20 cellular contexts compared by ENCODE assay signal in genomic region chr1:170351368-170351946, GRCh38.
"Had no signal": no experiment of that assay in that cellular context is flagged by ENCODE, and none has a peak within 500 bp of the region (broad histone marks: within the 10 kb centered on the region; RNA-seq: fewer than 3 reads in every experiment).

No MANE protein-coding gene starts in this region.

- H3K27ac ChIP-seq: esophagus squamous epithelium, sigmoid colon, stomach, testis, upper lobe of left lung, VCaP had no signal

- H3K36me3 ChIP-seq: esophagus squamous epithelium, heart left ventricle, sigmoid colon, stomach, upper lobe of left lung had no signal

- ATAC-seq: activated naive CD8-positive, alpha-beta T cell treated with anti-CD3 and anti-CD28 coated beads, Interleukin-2, amount 50 U/mL, for 24 hours; activated T-cell treated with anti-CD3 and anti-CD28 coated beads, Interleukin-2, amount 50 U/mL, for 4 hours; naive thymus-derived CD8-positive, alpha-beta T cell; stimulated activated effector memory CD8-positive, alpha-beta T cell treated with anti-CD3 and anti-CD28 coated beads, Interleukin-12 subunit alpha, Interleukin-12 subunit beta, amount 100 ng/mL, for 72 hours; T-helper 17 cell had no signal

- H3K4me1 ChIP-seq: sigmoid colon, stomach, upper lobe of left lung had no signal

- H3K4me3 ChIP-seq: esophagus squamous epithelium, heart left ventricle, sigmoid colon, stomach, testis, upper lobe of left lung had no signal

- DNase-seq: activated CD4-positive, alpha-beta T cell treated with anti-CD3 and anti-CD28 coated beads, Interleukin-2, amount 50 U/mL, for 1 hour; activated CD4-positive, CD25-positive, alpha-beta regulatory T cell treated with anti-CD3 and anti-CD28 coated beads, Interleukin-2, amount 50 U/mL, for 72 hours; activated CD8-positive, alpha-beta memory T cell treated with anti-CD3 and anti-CD28 coated beads, Interleukin-2, amount 50 U/mL, for 4 hours; activated naive CD4-positive, alpha-beta T cell treated with anti-CD3 and anti-CD28 coated beads for 36 hours; activated naive CD8-positive, alpha-beta T cell treated with anti-CD3 and anti-CD28 coated beads, Interleukin-2, amount 50 U/mL, for 24 hours; activated T-cell treated with anti-CD3 and anti-CD28 coated beads, Interleukin-2, amount 50 U/mL, for 4 hours; anterior cingulate cortex; effector CD8-positive, alpha-beta T cell; esophagus squamous epithelium; foreskin melanocyte; heart left ventricle; naive thymus-derived CD8-positive, alpha-beta T cell; sigmoid colon; stimulated activated CD4-positive, alpha-beta T cell treated with anti-CD3 and anti-CD28 coated beads, Interleukin-4, amount 100 ng/mL, for 24 hours; stomach; T-helper 17 cell; testis; upper lobe of left lung had no signal

- H3K9me3 ChIP-seq: esophagus squamous epithelium, heart left ventricle, sigmoid colon, stomach, testis, upper lobe of left lung had no signal

- H3K27me3 ChIP-seq: esophagus squamous epithelium, heart left ventricle, sigmoid colon, stomach, testis, upper lobe of left lung had no signal
